In genomic region chr1:61452354-61452990, GRCh38 we compare ENCODE assay signal across 10 cellular contexts.
DNase-seq lines count a peak whose midpoint lies in the region; ATAC-seq and TF ChIP-seq lines count a peak whose summit lies in the region.
"Had no signal": no experiment of that assay in that cellular context is flagged by ENCODE, and none has a peak within 500 bp of the region (broad histone marks: within the 10 kb centered on the region; RNA-seq: fewer than 3 reads in every experiment).

No MANE protein-coding gene starts in this region.

- H3K4me3 ChIP-seq in transverse colon = no peak overlapping the region
- H3K4me3 ChIP-seq: GM12878 had no signal

- peak overlapping the region; percentile 13 for H3K27ac Mint-ChIP-seq in activated T-cell treated with anti-CD3 and anti-CD28 coated beads, Interleukin-2, amount 50 U/mL, for 72 hours
- H3K27ac Mint-ChIP-seq in activated T-cell treated with anti-CD3 and anti-CD28 coated beads, Interleukin-2, amount 50 U/mL, for 24 hours = no peak overlapping the region
- no peak overlapping the region for H3K27ac Mint-ChIP-seq in stimulated activated naive B cell treated with anti-CD40 and anti-IgM and Interleukin-4, amounts not matched to agents 10 μg/mL and 1 μg/mL and 100 μg/mL, for 72 hours
- H3K27ac Mint-ChIP-seq: activated naive CD8-positive, alpha-beta T cell had no signal

- WGBS in transverse colon (ENCODE audit: low coverage in 1 of 2), 2 donors = 0 to 9% methylated on average over 3 to 4 of the region's 4 CpGs

- H3K4me3 Mint-ChIP-seq in activated T-cell treated with anti-CD3 and anti-CD28 coated beads, Interleukin-2, amount 50 U/mL, for 72 hours = peak overlapping the region in 1 of 2 donors; percentile 67
- no peak overlapping the region for H3K4me3 Mint-ChIP-seq in activated T-cell treated with anti-CD3 and anti-CD28 coated beads, Interleukin-2, amount 50 U/mL, for 24 hours
- H3K4me3 Mint-ChIP-seq in stimulated activated naive B cell treated with anti-CD40 and anti-IgM and Interleukin-4, amounts not matched to agents 10 μg/mL and 1 μg/mL and 100 μg/mL, for 72 hours = no peak overlapping the region
- H3K4me3 Mint-ChIP-seq: activated naive CD8-positive, alpha-beta T cell had no signal

- TF ChIP-seq CTCF in transverse colon (IDR thresholded peaks at IDR 0.05) = no peak

- peaks cover 0 to 1% of the 10 kb centered on the region in 2 donors for H3K36me3 Mint-ChIP-seq in activated T-cell treated with anti-CD3 and anti-CD28 coated beads, Interleukin-2, amount 50 U/mL, for 72 hours (ENCODE audit: insufficient read depth in 2 of 2)
- no peaks in the 10 kb centered on the region for H3K36me3 Mint-ChIP-seq in activated T-cell treated with anti-CD3 and anti-CD28 coated beads, Interleukin-2, amount 50 U/mL, for 24 hours (ENCODE audit: low read depth)
- H3K36me3 Mint-ChIP-seq in stimulated activated naive B cell treated with anti-CD40 and anti-IgM and Interleukin-4, amounts not matched to agents 10 μg/mL and 1 μg/mL and 100 μg/mL, for 72 hours = no peaks in the 10 kb centered on the region

- no peaks in the 10 kb centered on the region for H3K27me3 ChIP-seq in transverse colon

- H3K27me3 Mint-ChIP-seq in activated T-cell treated with anti-CD3 and anti-CD28 coated beads, Interleukin-2, amount 50 U/mL, for 72 hours (ENCODE audit: low read depth) = no peaks in the 10 kb centered on the region
- H3K27me3 Mint-ChIP-seq in activated T-cell treated with anti-CD3 and anti-CD28 coated beads, Interleukin-2, amount 50 U/mL, for 24 hours = no peaks in the 10 kb centered on the region
- no peaks in the 10 kb centered on the region for H3K27me3 Mint-ChIP-seq in stimulated activated naive B cell treated with anti-CD40 and anti-IgM and Interleukin-4, amounts not matched to agents 10 μg/mL and 1 μg/mL and 100 μg/mL, for 72 hours
- H3K27me3 Mint-ChIP-seq: activated naive CD8-positive, alpha-beta T cell had no signal

- no peaks in the 10 kb centered on the region for H3K9me3 ChIP-seq in transverse colon

- no peaks in the 10 kb centered on the region for H3K36me3 ChIP-seq in transverse colon

- intact Hi-C loops in transverse colon (cut with DNase I; ENCODE audit: low total_unique reads) = loop anchor here (5.0 kb wide), 1 partner anchor 400 kb away; no protein-coding TSS in a partner anchor

- H3K27ac ChIP-seq in caudate nucleus (ENCODE audit: low read depth, low read length) = peak overlapping the region; percentile 27
- H3K27ac ChIP-seq in transverse colon = peak overlapping the region; percentile 74 to 82 (median 80)

- peaks cover 26 to 57% (median 47%) of the 10 kb centered on the region in 4 donors for H3K4me1 ChIP-seq in transverse colon

- H3K9me3 Mint-ChIP-seq in activated T-cell treated with anti-CD3 and anti-CD28 coated beads, Interleukin-2, amount 50 U/mL, for 72 hours = no peaks in the 10 kb centered on the region
- no peaks in the 10 kb centered on the region for H3K9me3 Mint-ChIP-seq in activated T-cell treated with anti-CD3 and anti-CD28 coated beads, Interleukin-2, amount 50 U/mL, for 24 hours
- H3K9me3 Mint-ChIP-seq in stimulated activated naive B cell treated with anti-CD40 and anti-IgM and Interleukin-4, amounts not matched to agents 10 μg/mL and 1 μg/mL and 100 μg/mL, for 72 hours = no peaks in the 10 kb centered on the region

- TF ChIP-seq POLR2A in transverse colon (IDR thresholded peaks at IDR 0.05) = no peak

- ATAC-seq in activated T-cell treated with anti-CD3 and anti-CD28 coated beads, Interleukin-2, amount 50 U/mL, for 72 hours (replicated peaks in 1 of 2) = peak in 1 of 2 donors; percentile 26
- ATAC-seq in esophagus mucosa = no peak
- no peak for ATAC-seq in stimulated activated naive B cell treated with anti-CD40 and anti-IgM and Interleukin-4, amounts not matched to agents 10 μg/mL and 1 μg/mL and 100 μg/mL, for 72 hours (replicated peaks)

- TF ChIP-seq EP300 in transverse colon (IDR thresholded peaks at IDR 0.05; ENCODE audit: low read depth) = no peak

- DNase-seq in activated T-cell treated with anti-CD3 and anti-CD28 coated beads, Interleukin-2, amount 50 U/mL, for 72 hours = peak in 1 of 2 donors; percentile 1
- DNase-seq in activated T-cell treated with anti-CD3 and anti-CD28 coated beads, Interleukin-2, amount 50 U/mL, for 24 hours = no peak
- DNase-seq in caudate nucleus (lab: John Stamatoyannopoulos, UW) (no peak), medulla oblongata (ENCODE audit: extremely low spot score) (peak; percentile 42), transverse colon (no peak), mucosa of gallbladder (ENCODE audit: low spot score) (no peak)
- DNase-seq in stimulated activated naive B cell treated with anti-CD40 and anti-IgM and Interleukin-4, amounts not matched to agents 10 μg/mL and 1 μg/mL and 100 μg/mL, for 72 hours = no peak

- in situ Hi-C loops in transverse colon (cut with MboI; ENCODE audit: low pct_ligation_motif_present in 1 of 4, low pct_unique_long_range_greater_than_20kb in 1 of 4, low sequenced_read_pairs in 3 of 4) = loop anchor here in 1 of 4 donors (25.0 kb wide), 1 partner anchor 410 kb away; no protein-coding TSS in a partner anchor

- H3K4me1 Mint-ChIP-seq in activated T-cell treated with anti-CD3 and anti-CD28 coated beads, Interleukin-2, amount 50 U/mL, for 72 hours (ENCODE audit: low read depth) = peaks cover 10% of the 10 kb centered on the region
- peaks cover 14% of the 10 kb centered on the region for H3K4me1 Mint-ChIP-seq in activated T-cell treated with anti-CD3 and anti-CD28 coated beads, Interleukin-2, amount 50 U/mL, for 24 hours (ENCODE audit: low read depth)
- H3K4me1 Mint-ChIP-seq in stimulated activated naive B cell treated with anti-CD40 and anti-IgM and Interleukin-4, amounts not matched to agents 10 μg/mL and 1 μg/mL and 100 μg/mL, for 72 hours = peaks cover 9% of the 10 kb centered on the region in 2 donors
